Comparison of ENCODE assay signal across 15 cellular contexts in genomic region chr1:204171751-204172178, GRCh38. TPM values are rescaled to one million over a fixed set of nuclear protein-coding genes. Genes with fewer than 3 reads are reported as not detected.
A peak's percentile ranks its signal among the peaks of the same experiment; 100 is the strongest.
DNase-seq lines count a peak whose midpoint lies in the region; ATAC-seq and TF ChIP-seq lines count a peak whose summit lies in the region.
"Had no signal": no experiment of that assay in that cellular context is flagged by ENCODE, and none has a peak within 500 bp of the region (broad histone marks: within the 10 kb centered on the region; RNA-seq: fewer than 3 reads in every experiment).

No MANE protein-coding gene starts in this region.

- no peaks in the 10 kb centered on the region for H4K20me1 ChIP-seq in smooth muscle cell (ENCODE audit: low read depth)

- DNase-seq in 8988T (peak; percentile 24), HT-29 (ENCODE audit: low spot score) (peak; percentile 82), SW480 (ENCODE audit: low spot score) (peak; percentile 52), fibroblast of villous mesenchyme (ENCODE audit: low read depth) (peak; percentile 37), cerebellum (ENCODE audit: low spot score) (no peak), smooth muscle cell (lab: John Stamatoyannopoulos, UW; ENCODE audit: unreplicated experiment) (no peak), NCI-H2081 treated with DMSO at 0.1 percent for 48 hours (lab: John Stamatoyannopoulos, UW) (no peak)
- no peak for DNase-seq in natural killer cell treated with Interleukin-12 subunit alpha and Interleukin-12 subunit beta and Interleukin-15 and Interleukin-18, amount 100 ng/mL, for 72 hours (ENCODE audit: low spot score)
- DNase-seq: DMS79; effector CD8-positive, alpha-beta T cell; NCI-H1105 treated with DMSO at 0.1 percent for 48 hours; thyroid gland had no signal

- no peak overlapping the region for H3K27ac Mint-ChIP-seq in natural killer cell treated with Interleukin-12 subunit alpha and Interleukin-12 subunit beta and Interleukin-15 and Interleukin-18, amount 100 ng/mL, for 72 hours
- H3K27ac Mint-ChIP-seq: activated naive CD4-positive, alpha-beta T cell treated with anti-CD3 and anti-CD28 coated beads, Interleukin-2, amount 50 U/mL, for 24 hours; T-helper 1 cell treated with Interleukin-12 subunit alpha and Interleukin-12 subunit beta and Interleukin-4 antibody, amounts not matched to agents 30 μg/mL and 1 μg/mL, for 36 hours had no signal

- H3K9ac ChIP-seq in smooth muscle cell (ENCODE audit: low read depth) = no peak overlapping the region

- no peaks in the 10 kb centered on the region for H3K4me1 ChIP-seq in smooth muscle cell (ENCODE audit: low read depth)
- H3K4me1 ChIP-seq: thyroid gland had no signal

- no peak overlapping the region for H3K27ac ChIP-seq in smooth muscle cell (ENCODE audit: low read depth)
- H3K27ac ChIP-seq: thyroid gland had no signal

- H3K4me3 ChIP-seq in fibroblast of villous mesenchyme (ENCODE audit: low read depth, low read length) (no peak overlapping the region), smooth muscle cell (no peak overlapping the region)
- H3K4me3 ChIP-seq: thyroid gland had no signal

- no peak overlapping the region for H2AFZ ChIP-seq in smooth muscle cell (ENCODE audit: low read depth)

- ATAC-seq in natural killer cell treated with Interleukin-12 subunit alpha and Interleukin-12 subunit beta and Interleukin-15 and Interleukin-18, amount 100 ng/mL, for 72 hours = no peak
- ATAC-seq: sciatic nerve had no signal

- peaks cover 4% of the 10 kb centered on the region for H3K9me3 Mint-ChIP-seq in natural killer cell treated with Interleukin-12 subunit alpha and Interleukin-12 subunit beta and Interleukin-15 and Interleukin-18, amount 100 ng/mL, for 72 hours

- no peaks in the 10 kb centered on the region for H3K4me1 Mint-ChIP-seq in natural killer cell treated with Interleukin-12 subunit alpha and Interleukin-12 subunit beta and Interleukin-15 and Interleukin-18, amount 100 ng/mL, for 72 hours (ENCODE audit: low read depth in 2 of 2)
- H3K4me1 Mint-ChIP-seq: activated naive CD4-positive, alpha-beta T cell treated with anti-CD3 and anti-CD28 coated beads, Interleukin-2, amount 50 U/mL, for 24 hours had no signal

- WGBS in smooth muscle cell (ENCODE audit: low lambda C conversion rate) = 49% methylated on average over 4 of the region's 4 CpGs

- H3K36me3 Mint-ChIP-seq in natural killer cell treated with Interleukin-12 subunit alpha and Interleukin-12 subunit beta and Interleukin-15 and Interleukin-18, amount 100 ng/mL, for 72 hours = peaks cover 17% of the 10 kb centered on the region

- no peaks in the 10 kb centered on the region for H3K9me3 ChIP-seq in smooth muscle cell (replicated peaks; ENCODE audit: low read depth)
- H3K9me3 ChIP-seq: thyroid gland had no signal

- no peaks in the 10 kb centered on the region for H3K36me3 ChIP-seq in smooth muscle cell (ENCODE audit: low read depth)
- H3K36me3 ChIP-seq: thyroid gland had no signal

- TF ChIP-seq CTCF in fibroblast of villous mesenchyme (IDR thresholded peaks at IDR 0.05; ENCODE audit: insufficient read depth, low read depth, low read length) (no peak), smooth muscle cell (IDR thresholded peaks at IDR 0.05; ENCODE audit: borderline replicate concordance, insufficient read depth, poor library complexity, severe bottlenecking) (no peak)

- H3K27me3 Mint-ChIP-seq in natural killer cell treated with Interleukin-12 subunit alpha and Interleukin-12 subunit beta and Interleukin-15 and Interleukin-18, amount 100 ng/mL, for 72 hours = peaks cover 6 to 11% of the 10 kb centered on the region in 2 donors

- no peak overlapping the region for H3K4me2 ChIP-seq in smooth muscle cell

- no peak overlapping the region for H3K4me3 Mint-ChIP-seq in natural killer cell treated with Interleukin-12 subunit alpha and Interleukin-12 subunit beta and Interleukin-15 and Interleukin-18, amount 100 ng/mL, for 72 hours
- H3K4me3 Mint-ChIP-seq: activated naive CD4-positive, alpha-beta T cell treated with anti-CD3 and anti-CD28 coated beads, Interleukin-2, amount 50 U/mL, for 24 hours; T-helper 1 cell treated with Interleukin-12 subunit alpha and Interleukin-12 subunit beta and Interleukin-4 antibody, amounts not matched to agents 30 μg/mL and 1 μg/mL, for 36 hours had no signal

- peaks cover 5% of the 10 kb centered on the region for H3F3A ChIP-seq in smooth muscle cell (ENCODE audit: low read depth)

- H3K79me2 ChIP-seq in smooth muscle cell (ENCODE audit: low read depth) = no peaks in the 10 kb centered on the region

- H3K27me3 ChIP-seq in smooth muscle cell (ENCODE audit: low read depth) = peaks cover 19% of the 10 kb centered on the region
- H3K27me3 ChIP-seq: thyroid gland had no signal

RNA-seq across cellular contexts. Expression of gene REN, which starts 5.6 kb away (rescaled TPM):
- total RNA-seq in HT-29 (2014; rRNA removed; shearing (Covaris generic)) = 10.7 and 15.6 TPM in 2 replicates
- total RNA-seq in fibroblast of villous mesenchyme (4.3 and 8.7 TPM in 2 replicates), cerebellum (not detected), smooth muscle cell (not detected in 2 replicates)
- polyA plus RNA-seq in smooth muscle cell = not detected in 2 replicates
- total RNA-seq in natural killer cell treated with Interleukin-12 subunit alpha and Interleukin-12 subunit beta and Interleukin-15 and Interleukin-18, amount 100 ng/mL, for 72 hours = not detected
- total RNA-seq: sciatic nerve, thyroid gland had no signal

RNA-seq across cellular contexts. Expression of gene ETNK2, which starts 19.9 kb away (rescaled TPM):
- 0.15 TPM in 1 of 2 replicates, not detected in the other for total RNA-seq in HT-29 (2014; rRNA removed; shearing (Covaris generic))
- 12.2 and 15.5 TPM in 2 replicates for total RNA-seq in fibroblast of villous mesenchyme
- 14.6 TPM for total RNA-seq in cerebellum
- 3.7 and 21.4 TPM in 2 replicates for total RNA-seq in smooth muscle cell
- 8.9 and 17.3 TPM in 2 replicates for polyA plus RNA-seq in smooth muscle cell
- under 1 TPM; 0.50 to 0.67 TPM for total RNA-seq in natural killer cell treated with Interleukin-12 subunit alpha and Interleukin-12 subunit beta and Interleukin-15 and Interleukin-18, amount 100 ng/mL, for 72 hours

RNA-seq across cellular contexts. Expression of gene KISS1, which starts 24.5 kb away (rescaled TPM):
- total RNA-seq in HT-29 (2014; rRNA removed; shearing (Covaris generic)) = 0.23 and 3.1 TPM in 2 replicates
- 5.6 and 11.0 TPM in 2 replicates for total RNA-seq in fibroblast of villous mesenchyme
- total RNA-seq in cerebellum = not detected
- total RNA-seq in smooth muscle cell = 0.72 TPM in 1 of 2 replicates, not detected in the other
- polyA plus RNA-seq in smooth muscle cell = 1.2 and 1.4 TPM in 2 replicates
- total RNA-seq in natural killer cell treated with Interleukin-12 subunit alpha and Interleukin-12 subunit beta and Interleukin-15 and Interleukin-18, amount 100 ng/mL, for 72 hours = not detected
- total RNA-seq: sciatic nerve, thyroid gland had no signal

RNA-seq across cellular contexts. Expression of gene GOLT1A, which starts 42.0 kb away (rescaled TPM):
- 10.8 and 28.7 TPM in 2 replicates for total RNA-seq in HT-29 (2014; rRNA removed; shearing (Covaris generic))
- total RNA-seq in fibroblast of villous mesenchyme (not detected in 2 replicates), cerebellum (0.54 TPM), smooth muscle cell (0.54 TPM in 1 of 2 replicates, not detected in the other)
- 0.76 TPM in 1 of 2 replicates, not detected in the other for polyA plus RNA-seq in smooth muscle cell
- total RNA-seq in natural killer cell treated with Interleukin-12 subunit alpha and Interleukin-12 subunit beta and Interleukin-15 and Interleukin-18, amount 100 ng/mL, for 72 hours = not detected

Comparison
In these comparisons a context has a peak if more than half of its experiments do, and no peak if none do; other contexts are left out.
1. DNase-seq: peak in 8988T (single experiment), HT-29 (single experiment), SW480 (single experiment) and fibroblast of villous mesenchyme (single experiment); none in cerebellum (single experiment), smooth muscle cell (single experiment), NCI-H2081 treated with DMSO at 0.1 percent for 48 hours (single experiment) and natural killer cell treated with Interleukin-12 subunit alpha and Interleukin-12 subunit beta and Interleukin-15 and Interleukin-18, amount 100 ng/mL, for 72 hours (single experiment).